Comparison of ENCODE assay signal across 9 cellular contexts in genomic region chr16:586645-587590, GRCh38. TPM values are rescaled to one million over a fixed set of nuclear protein-coding genes. Genes with fewer than 3 reads are reported as not detected.
A peak's percentile ranks its signal among the peaks of the same experiment; 100 is the strongest.
DNase-seq lines count a peak whose midpoint lies in the region; ATAC-seq and TF ChIP-seq lines count a peak whose summit lies in the region.
"Had no signal": no experiment of that assay in that cellular context is flagged by ENCODE, and none has a peak within 500 bp of the region (broad histone marks: within the 10 kb centered on the region; RNA-seq: fewer than 3 reads in every experiment).

No MANE protein-coding gene starts in this region.

- H3K9me3 Mint-ChIP-seq in activated T-cell treated with anti-CD3 and anti-CD28 coated beads, Interleukin-2, amount 50 U/mL, for 72 hours, result no peaks in the 10 kb centered on the region
- H3K9me3 Mint-ChIP-seq in stimulated activated memory B cell treated with anti-CD40 and anti-IgM and Interleukin-4, amounts not matched to agents 10 μg/mL and 1 μg/mL and 100 μg/mL, for 72 hours, result no peaks in the 10 kb centered on the region

- H3K4me3 Mint-ChIP-seq in activated T-cell treated with anti-CD3 and anti-CD28 coated beads, Interleukin-2, amount 50 U/mL, for 72 hours, result peak overlapping the region; percentile 92 to 97
- peak overlapping the region; percentile 90 for H3K4me3 Mint-ChIP-seq in stimulated activated memory B cell treated with anti-CD40 and anti-IgM and Interleukin-4, amounts not matched to agents 10 μg/mL and 1 μg/mL and 100 μg/mL, for 72 hours

- no peak for TF ChIP-seq CTCF in GM13977 (IDR thresholded peaks at IDR 0.05; ENCODE audit: extremely low read depth, insufficient read depth, missing control alignments)

- in situ Hi-C loops in GM13977 (cut with MboI; ENCODE audit: low pct_unique_long_range_greater_than_20kb, low sequenced_read_pairs, unreplicated experiment), result no loop called here

- H3K27ac Mint-ChIP-seq in activated T-cell treated with anti-CD3 and anti-CD28 coated beads, Interleukin-2, amount 50 U/mL, for 72 hours, result no peak overlapping the region
- no peak overlapping the region for H3K27ac Mint-ChIP-seq in stimulated activated memory B cell treated with anti-CD40 and anti-IgM and Interleukin-4, amounts not matched to agents 10 μg/mL and 1 μg/mL and 100 μg/mL, for 72 hours

- no peak for DNase-seq in activated T-cell treated with anti-CD3 and anti-CD28 coated beads, Interleukin-2, amount 50 U/mL, for 72 hours
- no peak for DNase-seq in activated T-cell treated with anti-CD3 and anti-CD28 coated beads, Interleukin-2, amount 50 U/mL, for 1 hour
- DNase-seq in SK-N-DZ (ENCODE audit: low spot score) (peak; percentile 23), fibroblast of gingiva (ENCODE audit: low read depth) (peak; percentile 50), GM13977 (ENCODE audit: low spot score) (no peak), C1 segment of cervical spinal cord (lab: John Stamatoyannopoulos, UW) (no peak)
- no peak for DNase-seq in central memory CD4-positive, alpha-beta T cell
- DNase-seq: NCI-H446 treated with DMSO at 0.1 percent for 48 hours had no signal

- no peak for ATAC-seq in activated T-cell treated with anti-CD3 and anti-CD28 coated beads, Interleukin-2, amount 50 U/mL, for 72 hours (replicated peaks in 1 of 2)
- no peak for ATAC-seq in stimulated activated memory B cell treated with anti-CD40 and anti-IgM and Interleukin-4, amounts not matched to agents 10 μg/mL and 1 μg/mL and 100 μg/mL, for 72 hours

- peaks cover 0 to 4% of the 10 kb centered on the region in 2 donors for H3K36me3 Mint-ChIP-seq in activated T-cell treated with anti-CD3 and anti-CD28 coated beads, Interleukin-2, amount 50 U/mL, for 72 hours (ENCODE audit: insufficient read depth in 2 of 2)
- no peaks in the 10 kb centered on the region for H3K36me3 Mint-ChIP-seq in stimulated activated memory B cell treated with anti-CD40 and anti-IgM and Interleukin-4, amounts not matched to agents 10 μg/mL and 1 μg/mL and 100 μg/mL, for 72 hours

- H3K4me1 Mint-ChIP-seq in activated T-cell treated with anti-CD3 and anti-CD28 coated beads, Interleukin-2, amount 50 U/mL, for 72 hours (ENCODE audit: low read depth), result peaks cover 38% of the 10 kb centered on the region
- H3K4me1 Mint-ChIP-seq in stimulated activated memory B cell treated with anti-CD40 and anti-IgM and Interleukin-4, amounts not matched to agents 10 μg/mL and 1 μg/mL and 100 μg/mL, for 72 hours, result peaks cover 36% of the 10 kb centered on the region

- H3K27me3 Mint-ChIP-seq in activated T-cell treated with anti-CD3 and anti-CD28 coated beads, Interleukin-2, amount 50 U/mL, for 72 hours (ENCODE audit: low read depth), result no peaks in the 10 kb centered on the region
- peaks cover 11% of the 10 kb centered on the region for H3K27me3 Mint-ChIP-seq in stimulated activated memory B cell treated with anti-CD40 and anti-IgM and Interleukin-4, amounts not matched to agents 10 μg/mL and 1 μg/mL and 100 μg/mL, for 72 hours

RNA-seq across cellular contexts. Expression of gene RAB40C, which starts 2.9 kb away (rescaled TPM):
- 10 to 100 TPM; 15.0 to 15.3 TPM for total RNA-seq in activated T-cell treated with anti-CD3 and anti-CD28 coated beads, Interleukin-2, amount 50 U/mL, for 72 hours
- 23.8 and 35.5 TPM in 2 replicates for polyA plus RNA-seq in SK-N-DZ (2014; cell fraction: cytosol; rRNA removed)
- 41.2 and 43.2 TPM in 2 replicates for polyA plus RNA-seq in SK-N-DZ (2014; cell fraction: nucleus; rRNA removed)

RNA-seq across cellular contexts. Expression of gene PIGQ, which starts 17.1 kb away (rescaled TPM):
- total RNA-seq in activated T-cell treated with anti-CD3 and anti-CD28 coated beads, Interleukin-2, amount 50 U/mL, for 72 hours, result 10 to 100 TPM; 18.2 to 22.4 TPM
- polyA plus RNA-seq in SK-N-DZ (2014; cell fraction: cytosol; rRNA removed), result 25.3 and 35.9 TPM in 2 replicates
- 138 and 159 TPM in 2 replicates for polyA plus RNA-seq in SK-N-DZ (2014; cell fraction: nucleus; rRNA removed)

RNA-seq across cellular contexts. Expression of gene NHLRC4, which starts 20.1 kb away (rescaled TPM):
- 1 to 10 TPM; 1.4 TPM for total RNA-seq in activated T-cell treated with anti-CD3 and anti-CD28 coated beads, Interleukin-2, amount 50 U/mL, for 72 hours
- 1.3 and 1.8 TPM in 2 replicates for polyA plus RNA-seq in SK-N-DZ (2014; cell fraction: cytosol; rRNA removed)
- polyA plus RNA-seq in SK-N-DZ (2014; cell fraction: nucleus; rRNA removed), result 2.8 and 3.7 TPM in 2 replicates

RNA-seq across cellular contexts. Expression of gene PRR35, which starts 26.7 kb away (rescaled TPM):
- under 1 TPM in 1 of 2 donors, not detected in 1; 0.10 TPM for total RNA-seq in activated T-cell treated with anti-CD3 and anti-CD28 coated beads, Interleukin-2, amount 50 U/mL, for 72 hours
- polyA plus RNA-seq in SK-N-DZ (2014; cell fraction: cytosol; rRNA removed), result 0.06 and 0.24 TPM in 2 replicates
- polyA plus RNA-seq in SK-N-DZ (2014; cell fraction: nucleus; rRNA removed), result not detected in 2 replicates

RNA-seq across cellular contexts. Expression of gene WFIKKN1, which starts 43.9 kb away (rescaled TPM):
- under 1 TPM; 0.49 to 0.72 TPM for total RNA-seq in activated T-cell treated with anti-CD3 and anti-CD28 coated beads, Interleukin-2, amount 50 U/mL, for 72 hours
- 4.0 and 5.7 TPM in 2 replicates for polyA plus RNA-seq in SK-N-DZ (2014; cell fraction: cytosol; rRNA removed)
- 5.5 and 7.7 TPM in 2 replicates for polyA plus RNA-seq in SK-N-DZ (2014; cell fraction: nucleus; rRNA removed)

Comparison
In these comparisons a context has a peak if more than half of its experiments do, and no peak if none do; other contexts are left out.
1. DNase-seq: peak in SK-N-DZ (single experiment) and fibroblast of gingiva (single experiment); none in activated T-cell treated with anti-CD3 and anti-CD28 coated beads, Interleukin-2, amount 50 U/mL, for 72 hours (0 of 2), activated T-cell treated with anti-CD3 and anti-CD28 coated beads, Interleukin-2, amount 50 U/mL, for 1 hour (single experiment), GM13977 (single experiment), C1 segment of cervical spinal cord (0 of 14) and central memory CD4-positive, alpha-beta T cell (single experiment).